12 cellular contexts compared by ENCODE assay signal in genomic region chr2:64402876-64403275, GRCh38. TPM values are rescaled to one million over a fixed set of nuclear protein-coding genes. Genes with fewer than 3 reads are reported as not detected.
DNase-seq lines count a peak whose midpoint lies in the region; ATAC-seq and TF ChIP-seq lines count a peak whose summit lies in the region.
"Had no signal": no experiment of that assay in that cellular context is flagged by ENCODE, and none has a peak within 500 bp of the region (broad histone marks: within the 10 kb centered on the region; RNA-seq: fewer than 3 reads in every experiment).

No MANE protein-coding gene starts in this region.

- no peaks in the 10 kb centered on the region for H3K27me3 Mint-ChIP-seq in stimulated activated naive B cell treated with anti-CD40 and anti-IgM and Interleukin-4, amounts not matched to agents 10 μg/mL and 1 μg/mL and 100 μg/mL, for 72 hours
- H3K27me3 Mint-ChIP-seq: activated T-cell treated with anti-CD3 and anti-CD28 coated beads, Interleukin-2, amount 50 U/mL, for 24 hours had no signal

- TF ChIP-seq CTCF in A673 (conservative IDR thresholded peaks at IDR 0.05; ENCODE audit: low read depth, low read length) (no peak), NB4 (IDR thresholded peaks at IDR 0.05; ENCODE audit: low read depth, low read length) (no peak), epithelial cell of esophagus (IDR thresholded peaks at IDR 0.05; ENCODE audit: insufficient read depth, low read depth, low read length, missing control alignments) (no peak)

- BruUV-seq in A673 (replicated peaks; lab: Mats Ljungman, UMichigan) = no TSS peak

- CTCF ChIA-PET in A673 (lab: Charles Lee) = no interaction called here

- peaks cover 0 to 2% of the 10 kb centered on the region in 2 donors for H3K36me3 Mint-ChIP-seq in stimulated activated naive B cell treated with anti-CD40 and anti-IgM and Interleukin-4, amounts not matched to agents 10 μg/mL and 1 μg/mL and 100 μg/mL, for 72 hours

- H3K4me3 ChIP-seq in A673 (ENCODE audit: low read depth, low read length, poor library complexity, severe bottlenecking) = no peak overlapping the region
- no peak overlapping the region for H3K4me3 ChIP-seq in NB4 (ENCODE audit: low read depth, low read length)
- no peak overlapping the region for H3K4me3 ChIP-seq in epithelial cell of esophagus (ENCODE audit: low read length)
- H3K4me3 ChIP-seq in neuron (ENCODE audit: low read length) = peak overlapping the region; percentile 52

- DNase-seq in A673 (ENCODE audit: low spot score) (no peak), NB4 (ENCODE audit: low read depth) (peak; percentile 56), epithelial cell of esophagus (ENCODE audit: low read depth) (peak; percentile 33), SHP77 treated with DMSO at 0.1 percent for 48 hours (lab: John Stamatoyannopoulos, UW) (no peak)
- DNase-seq in activated CD4-positive, alpha-beta T cell treated with anti-CD3 and anti-CD28 coated beads, Interleukin-2, amount 50 U/mL, for 48 hours = no peak
- no peak for DNase-seq in stimulated activated naive B cell treated with anti-CD40 and anti-IgM and Interleukin-4, amounts not matched to agents 10 μg/mL and 1 μg/mL and 100 μg/mL, for 72 hours
- DNase-seq in central memory CD4-positive, alpha-beta T cell = no peak
- DNase-seq: activated T-cell treated with anti-CD3 and anti-CD28 coated beads, Interleukin-2, amount 50 U/mL, for 24 hours; effector memory CD8-positive, alpha-beta T cell; NCI-H2171 treated with DMSO at 0.1 percent for 48 hours; stimulated activated CD4-positive, alpha-beta T cell treated with anti-CD3 and anti-CD28 coated beads, Interleukin-4, amount 100 ng/mL, for 4 hours had no signal

- H3K4me1 ChIP-seq in A673 (ENCODE audit: insufficient read depth, low read length, poor library complexity, severe bottlenecking) (peaks cover 19% of the 10 kb centered on the region), neuron (ENCODE audit: insufficient read depth, low read length) (peaks cover 37% of the 10 kb centered on the region)

- peak overlapping the region; percentile 69 for H2AFZ ChIP-seq in neuron (ENCODE audit: low read depth, low read length)

- intact Hi-C loops in A673 (cut with micrococcal nuclease; ENCODE audit: unreplicated experiment) = no loop called here

- H3K27ac ChIP-seq in A673 (ENCODE audit: low read depth, low read length, poor library complexity, severe bottlenecking) = peak overlapping the region; percentile 81

- H3K27me3 ChIP-seq in A673 (replicated peaks; ENCODE audit: insufficient read depth, low read depth, low read length, poor library complexity) (no peaks in the 10 kb centered on the region), neuron (ENCODE audit: insufficient read depth, low read length) (no peaks in the 10 kb centered on the region)

- H3K36me3 ChIP-seq in A673 (ENCODE audit: insufficient read depth, low read length, poor library complexity, severe bottlenecking) (no peaks in the 10 kb centered on the region), neuron (ENCODE audit: insufficient read depth, low read length) (no peaks in the 10 kb centered on the region)

- no peak overlapping the region for H3K4me3 Mint-ChIP-seq in stimulated activated naive B cell treated with anti-CD40 and anti-IgM and Interleukin-4, amounts not matched to agents 10 μg/mL and 1 μg/mL and 100 μg/mL, for 72 hours
- H3K4me3 Mint-ChIP-seq: activated T-cell treated with anti-CD3 and anti-CD28 coated beads, Interleukin-2, amount 50 U/mL, for 24 hours; effector memory CD8-positive, alpha-beta T cell had no signal

- H3K9me3 ChIP-seq in A673 (ENCODE audit: low read depth, low read length, poor library complexity, severe bottlenecking) (no peaks in the 10 kb centered on the region), neuron (ENCODE audit: low read length) (no peaks in the 10 kb centered on the region)

- POLR2A ChIA-PET in A673 (lab: Charles Lee; ENCODE audit: low non-redundant PET) = no interaction called here

- no peak for ATAC-seq in stimulated activated naive B cell treated with anti-CD40 and anti-IgM and Interleukin-4, amounts not matched to agents 10 μg/mL and 1 μg/mL and 100 μg/mL, for 72 hours (replicated peaks)
- ATAC-seq: effector memory CD8-positive, alpha-beta T cell had no signal

- peaks cover 0 to 2% of the 10 kb centered on the region in 2 donors for H3K9me3 Mint-ChIP-seq in stimulated activated naive B cell treated with anti-CD40 and anti-IgM and Interleukin-4, amounts not matched to agents 10 μg/mL and 1 μg/mL and 100 μg/mL, for 72 hours
- H3K9me3 Mint-ChIP-seq: activated T-cell treated with anti-CD3 and anti-CD28 coated beads, Interleukin-2, amount 50 U/mL, for 24 hours; effector memory CD8-positive, alpha-beta T cell had no signal

- no peak overlapping the region for H3K27ac Mint-ChIP-seq in stimulated activated naive B cell treated with anti-CD40 and anti-IgM and Interleukin-4, amounts not matched to agents 10 μg/mL and 1 μg/mL and 100 μg/mL, for 72 hours
- H3K27ac Mint-ChIP-seq: activated T-cell treated with anti-CD3 and anti-CD28 coated beads, Interleukin-2, amount 50 U/mL, for 24 hours; effector memory CD8-positive, alpha-beta T cell had no signal

- no peak for TF ChIP-seq POLR2A in NB4 (IDR thresholded peaks at IDR 0.05; ENCODE audit: extremely low read depth, insufficient read length)

- H3K4me1 Mint-ChIP-seq in stimulated activated naive B cell treated with anti-CD40 and anti-IgM and Interleukin-4, amounts not matched to agents 10 μg/mL and 1 μg/mL and 100 μg/mL, for 72 hours = peaks cover 14 to 18% of the 10 kb centered on the region in 2 donors

RNA-seq across cellular contexts. Expression of gene LGALSL, which starts 51.1 kb away (rescaled TPM):
- total RNA-seq in A673 (2021) = 5.9 and 7.4 TPM in 2 replicates

Comparison
In these comparisons a context has a peak if more than half of its experiments do, and no peak if none do; other contexts are left out.
1. DNase-seq: peak in NB4 (single experiment) and epithelial cell of esophagus (single experiment); none in A673 (single experiment), SHP77 treated with DMSO at 0.1 percent for 48 hours (single experiment), activated CD4-positive, alpha-beta T cell treated with anti-CD3 and anti-CD28 coated beads, Interleukin-2, amount 50 U/mL, for 48 hours (0 of 2), stimulated activated naive B cell treated with anti-CD40 and anti-IgM and Interleukin-4, amounts not matched to agents 10 μg/mL and 1 μg/mL and 100 μg/mL, for 72 hours (single experiment) and central memory CD4-positive, alpha-beta T cell (single experiment).